ENCODE assay signal across 15 cellular contexts in genomic region chr9:120740135-120740534, GRCh38.
"Had no signal": no experiment of that assay in that cellular context is flagged by ENCODE, and none has a peak within 500 bp of the region (broad histone marks: within the 10 kb centered on the region; RNA-seq: fewer than 3 reads in every experiment).

No MANE protein-coding gene starts in this region.

- H3K27ac ChIP-seq: cardiac muscle cell, heart left ventricle, ovary, tibial artery, uterus had no signal

- H3K4me1 ChIP-seq: uterus had no signal

- H3K9me3 ChIP-seq: heart left ventricle, ovary, tibial artery, uterus had no signal

- H3K36me3 ChIP-seq: cardiac muscle cell, heart left ventricle, ovary, tibial artery, uterus had no signal

- H3K4me3 ChIP-seq: cardiac muscle cell, heart left ventricle, ovary, tibial artery, uterus had no signal

- DNase-seq: activated CD4-positive, alpha-beta memory T cell treated with anti-CD3 and anti-CD28 coated beads, Interleukin-2, amount 10 ng/mL, durations not matched to agents 7 days and 5 days; activated CD4-positive, alpha-beta T cell treated with anti-CD3 and anti-CD28 coated beads for 36 hours; activated effector memory CD4-positive, alpha-beta T cell treated with Interleukin-2 at 50 U/mL for 16 hours; activated naive CD4-positive, alpha-beta T cell treated with anti-CD3 and anti-CD28 coated beads, Interleukin-2, amount 50 U/mL, for 16 hours; activated T-cell treated with anti-CD3 and anti-CD28 coated beads, Interleukin-2, amount 50 U/mL, for 24 hours; foreskin melanocyte; heart left ventricle; ovary; stimulated activated CD4-positive, alpha-beta T cell treated with anti-CD3 and anti-CD28 coated beads, Interleukin-12 subunit alpha, Interleukin-12 subunit beta, amount 100 ng/mL, for 4 hours; T-helper 17 cell; tibial artery; uterus had no signal

- ATAC-seq: activated CD4-positive, alpha-beta T cell treated with anti-CD3 and anti-CD28 coated beads for 36 hours; heart left ventricle; left lobe of liver; stimulated activated memory B cell treated with anti-CD40 and anti-IgM and Interleukin-4, amounts not matched to agents 10 μg/mL and 1 μg/mL and 100 μg/mL, for 72 hours; T-helper 17 cell had no signal

- H3K27me3 ChIP-seq: cardiac muscle cell, heart left ventricle, ovary, tibial artery, uterus had no signal
